ENCODE assay signal across 8 cellular contexts in genomic region chr5:100903036-100903887, GRCh38. TPM values are rescaled to one million over a fixed set of nuclear protein-coding genes. Genes with fewer than 3 reads are reported as not detected.
A peak's percentile ranks its signal among the peaks of the same experiment; 100 is the strongest.
DNase-seq lines count a peak whose midpoint lies in the region; ATAC-seq and TF ChIP-seq lines count a peak whose summit lies in the region.

Gene ST8SIA4, minus strand, starts transcription at chr5:100903282. Its CDS starts 327 bp downstream, at chr5:100902955.

- WGBS in HUES64: 51% methylated on average over 44 of the region's 45 CpGs
- WGBS in stomach, 5 donors: 1 to 2% (median 2%) methylated on average over 25 to 45 of the region's 45 CpGs

- POLR2A ChIA-PET in CD4-positive, alpha-beta memory T cell (lab: Charles Lee; ENCODE audit: partially characterized antibody): interaction anchor here (0.7 to 8.7 kb wide), 32 partner anchors 9 to 1974 kb away, joined by 3 to 208 read pairs (median 4); partner anchors contain the start of genes CHD1 and FAM174A

- H3K4me3 Mint-ChIP-seq in CD4-positive, alpha-beta memory T cell: peak within 1 kb of the TSS; percentile 89 to 100 (median 96)
- peak within 1 kb of the TSS; percentile 97 for H3K4me3 Mint-ChIP-seq in activated T-helper 2 cell treated with anti-CD3 and anti-CD28 coated beads, Interferon-gamma antibody, Interleukin-2, Interleukin-4, amounts not matched to agents 10 μg/mL and 5 μg/mL and 100 μg/mL, durations not matched to agents 14 hours and 24 hours and 36 hours (ENCODE audit: low read depth)
- H3K4me3 Mint-ChIP-seq in neural progenitor cell: peak within 1 kb of the TSS; percentile 95

- DNase-seq in CD4-positive, alpha-beta memory T cell: peak; percentile 86 to 97 (median 89)
- DNase-seq in RPMI7951 (ENCODE audit: low read depth): peak; percentile 20
- peak; percentile 92 for DNase-seq in activated T-helper 2 cell treated with anti-CD3 and anti-CD28 coated beads, Interferon-gamma antibody, Interleukin-2, Interleukin-4, amounts not matched to agents 10 μg/mL and 5 μg/mL and 100 μg/mL, durations not matched to agents 14 hours and 24 hours and 36 hours (ENCODE audit: low spot score)
- DNase-seq in foreskin keratinocyte: peak; percentile 30 to 61
- DNase-seq in neural progenitor cell (ENCODE audit: low spot score): peak; percentile 91
- peak; percentile 81 for DNase-seq in stomach

- H3K9me3 Mint-ChIP-seq in CD4-positive, alpha-beta memory T cell: peaks cover 0 to 4% (median 0%) of the 10 kb centered on the region in 8 donors
- no peaks in the 10 kb centered on the region for H3K9me3 Mint-ChIP-seq in activated T-helper 2 cell treated with anti-CD3 and anti-CD28 coated beads, Interferon-gamma antibody, Interleukin-2, Interleukin-4, amounts not matched to agents 10 μg/mL and 5 μg/mL and 100 μg/mL, durations not matched to agents 14 hours and 24 hours and 36 hours
- H3K9me3 Mint-ChIP-seq in neural progenitor cell: peaks cover 2% of the 10 kb centered on the region

- H3K4me1 Mint-ChIP-seq in CD4-positive, alpha-beta memory T cell: peaks cover 26 to 70% (median 42%) of the 10 kb centered on the region in 4 donors
- H3K4me1 Mint-ChIP-seq in activated T-helper 2 cell treated with anti-CD3 and anti-CD28 coated beads, Interferon-gamma antibody, Interleukin-2, Interleukin-4, amounts not matched to agents 10 μg/mL and 5 μg/mL and 100 μg/mL, durations not matched to agents 14 hours and 24 hours and 36 hours (ENCODE audit: low read depth): peaks cover 41% of the 10 kb centered on the region
- peaks cover 31% of the 10 kb centered on the region for H3K4me1 Mint-ChIP-seq in neural progenitor cell

- no peaks in the 10 kb centered on the region for H3K79me2 ChIP-seq in neural progenitor cell (ENCODE audit: low read depth)

- H2AFZ ChIP-seq in neural progenitor cell (replicated peaks): peak within 1 kb of the TSS; percentile 77

- no peaks in the 10 kb centered on the region for H3K9me3 ChIP-seq in CD4-positive, alpha-beta memory T cell (ENCODE audit: control insufficient read depth in 1 of 2, low read length in 2 of 2)
- H3K9me3 ChIP-seq in HUES64 (ENCODE audit: insufficient read depth, low read depth, low read length): no peaks in the 10 kb centered on the region
- H3K9me3 ChIP-seq in neural progenitor cell (ENCODE audit: low read depth): no peaks in the 10 kb centered on the region
- no peaks in the 10 kb centered on the region for H3K9me3 ChIP-seq in stomach

- no peaks in the 10 kb centered on the region for H4K20me1 ChIP-seq in neural progenitor cell (ENCODE audit: low read depth)

- H3F3A ChIP-seq in neural progenitor cell (ENCODE audit: low read depth): peaks cover 22% of the 10 kb centered on the region

- no peaks in the 10 kb centered on the region for H3K27me3 Mint-ChIP-seq in CD4-positive, alpha-beta memory T cell
- H3K27me3 Mint-ChIP-seq in activated T-helper 2 cell treated with anti-CD3 and anti-CD28 coated beads, Interferon-gamma antibody, Interleukin-2, Interleukin-4, amounts not matched to agents 10 μg/mL and 5 μg/mL and 100 μg/mL, durations not matched to agents 14 hours and 24 hours and 36 hours (ENCODE audit: low read depth): no peaks in the 10 kb centered on the region
- peaks cover 8% of the 10 kb centered on the region for H3K27me3 Mint-ChIP-seq in neural progenitor cell (ENCODE audit: insufficient read depth, low read depth)

- no peak for TF ChIP-seq CTCF in foreskin keratinocyte (conservative IDR thresholded peaks at IDR 0.05)
- no peak for TF ChIP-seq CTCF in neural progenitor cell (IDR thresholded peaks at IDR 0.05)
- TF ChIP-seq CTCF in stomach (IDR thresholded peaks at IDR 0.05): no peak

- H3K4me2 ChIP-seq in neural progenitor cell: peak within 1 kb of the TSS; percentile 94

- TF ChIP-seq EP300 in stomach (IDR thresholded peaks at IDR 0.05): no peak

- H3K4me3 ChIP-seq in CD4-positive, alpha-beta memory T cell (ENCODE audit: low read length in 2 of 2): peak within 1 kb of the TSS; percentile 88 to 89
- H3K4me3 ChIP-seq in HUES64 (ENCODE audit: low read length) (peak within 1 kb of the TSS; percentile 72), neural progenitor cell (peak within 1 kb of the TSS; percentile 63), stomach (peak within 1 kb of the TSS; percentile 42 to 55 (median 52))

- H3K27me3 ChIP-seq in CD4-positive, alpha-beta memory T cell (ENCODE audit: insufficient read depth, low read length): no peaks in the 10 kb centered on the region
- H3K27me3 ChIP-seq in HUES64 (ENCODE audit: insufficient read depth, low read length) (peaks cover 81% of the 10 kb centered on the region), foreskin keratinocyte (no peaks in the 10 kb centered on the region), neural progenitor cell (peaks cover 98% of the 10 kb centered on the region), stomach (peaks cover 2 to 55% (median 12%) of the 10 kb centered on the region in 3 donors)

- intact Hi-C loops in CD4-positive, alpha-beta memory T cell (cut with micrococcal nuclease): loop anchor here (1.0 to 5.0 kb wide), 5 partner anchors 50 to 1974 kb away; partner anchors contain the start of gene CHD1
- intact Hi-C loops in activated T-helper 2 cell treated with anti-CD3 and anti-CD28 coated beads, Interferon-gamma antibody, Interleukin-2, Interleukin-4, amounts not matched to agents 10 μg/mL and 5 μg/mL and 100 μg/mL, durations not matched to agents 14 hours and 24 hours and 36 hours (cut with micrococcal nuclease): loop anchor here (2.0 to 5.0 kb wide), 2 partner anchors 281 to 368 kb away; partner anchors contain the start of gene FAM174A
- intact Hi-C loops in stomach (cut with DNase I; ENCODE audit: low total_unique reads): no loop called here

- peaks cover 0 to 40% of the 10 kb centered on the region in 2 donors for H3K36me3 Mint-ChIP-seq in CD4-positive, alpha-beta memory T cell
- peaks cover 46% of the 10 kb centered on the region for H3K36me3 Mint-ChIP-seq in activated T-helper 2 cell treated with anti-CD3 and anti-CD28 coated beads, Interferon-gamma antibody, Interleukin-2, Interleukin-4, amounts not matched to agents 10 μg/mL and 5 μg/mL and 100 μg/mL, durations not matched to agents 14 hours and 24 hours and 36 hours (ENCODE audit: low read depth)
- peaks cover 8% of the 10 kb centered on the region for H3K36me3 Mint-ChIP-seq in neural progenitor cell

- H3K9ac ChIP-seq in HUES64 (ENCODE audit: low read depth, low read length) (no peak within 1 kb of the TSS), neural progenitor cell (no peak within 1 kb of the TSS)

- peaks cover 35% of the 10 kb centered on the region for H3K4me1 ChIP-seq in CD4-positive, alpha-beta memory T cell (ENCODE audit: insufficient read depth, low read length)
- H3K4me1 ChIP-seq in HUES64 (ENCODE audit: insufficient read depth, low read length): peaks cover 16% of the 10 kb centered on the region
- H3K4me1 ChIP-seq in foreskin keratinocyte: no peaks in the 10 kb centered on the region
- H3K4me1 ChIP-seq in neural progenitor cell: peaks cover 7% of the 10 kb centered on the region
- peaks cover 0 to 45% (median 23%) of the 10 kb centered on the region in 4 donors for H3K4me1 ChIP-seq in stomach

- ATAC-seq in GM21367 (IDR thresholded peaks at IDR 0.05; ENCODE audit: unreplicated experiment) (peak; percentile 65), foreskin keratinocyte (peak; percentile 87)

- H3K27ac ChIP-seq in CD4-positive, alpha-beta memory T cell (ENCODE audit: low read depth, low read length): peak within 1 kb of the TSS; percentile 91
- H3K27ac ChIP-seq in HUES64 (ENCODE audit: low read depth, low read length) (no peak within 1 kb of the TSS), foreskin keratinocyte (no peak within 1 kb of the TSS), neural progenitor cell (no peak within 1 kb of the TSS), stomach (peak within 1 kb of the TSS; percentile 56 to 85 (median 76))

- H3K27ac Mint-ChIP-seq in CD4-positive, alpha-beta memory T cell: peak within 1 kb of the TSS; percentile 97 to 98 (median 98)
- peak within 1 kb of the TSS; percentile 97 for H3K27ac Mint-ChIP-seq in activated T-helper 2 cell treated with anti-CD3 and anti-CD28 coated beads, Interferon-gamma antibody, Interleukin-2, Interleukin-4, amounts not matched to agents 10 μg/mL and 5 μg/mL and 100 μg/mL, durations not matched to agents 14 hours and 24 hours and 36 hours
- H3K27ac Mint-ChIP-seq in neural progenitor cell: peak within 1 kb of the TSS; percentile 93

- CTCF ChIA-PET in CD4-positive, alpha-beta memory T cell (lab: Charles Lee; ENCODE audit: partially characterized antibody): interaction anchor here (0.7 to 5.3 kb wide), 18 partner anchors 9 to 368 kb away, joined by 3 to 57 read pairs (median 5); partner anchors contain the start of gene FAM174A

- no peak for TF ChIP-seq POLR2A in stomach (IDR thresholded peaks at IDR 0.05)

- no peaks in the 10 kb centered on the region for H3K36me3 ChIP-seq in CD4-positive, alpha-beta memory T cell (ENCODE audit: insufficient read depth, low read length)
- H3K36me3 ChIP-seq in HUES64 (ENCODE audit: insufficient read depth, low read length) (no peaks in the 10 kb centered on the region), neural progenitor cell (no peaks in the 10 kb centered on the region), stomach (no peaks in the 10 kb centered on the region)

RNA-seq across cellular contexts. Expression of gene ST8SIA4, which starts in this region (rescaled TPM):
- total RNA-seq in CD4-positive, alpha-beta memory T cell: 10 to 100 TPM; 27.7 to 28.7 TPM
- polyA plus RNA-seq in CD4-positive, alpha-beta memory T cell: 10 to 100 TPM; 10.7 to 14.3 TPM
- 1.3 TPM for polyA plus RNA-seq in HUES64 (2013, experiment 1 of 2)
- polyA plus RNA-seq in HUES64 (2013, experiment 2 of 2): 1.9 TPM
- 0.36 and 0.39 TPM in 2 replicates for total RNA-seq in RPMI7951 (2014; rRNA removed; shearing (Covaris generic))
- total RNA-seq in activated T-helper 2 cell treated with anti-CD3 and anti-CD28 coated beads, Interferon-gamma antibody, Interleukin-2, Interleukin-4, amounts not matched to agents 10 μg/mL and 5 μg/mL and 100 μg/mL, durations not matched to agents 14 hours and 24 hours and 36 hours: 79.1 and 82.3 TPM in 2 replicates
- total RNA-seq in foreskin keratinocyte: 0.63 and 0.92 TPM in 2 replicates
- 0.21 and 0.29 TPM in 2 replicates for polyA plus RNA-seq in foreskin keratinocyte
- total RNA-seq in neural progenitor cell (ENCODE audit: low replicate concordance): 0.71 and 0.84 TPM in 2 replicates
- total RNA-seq in stomach: 1 to 10 TPM in 4 of 5 donors, under 1 TPM in 1; 0.29 to 7.7 (median 2.9) TPM
- polyA plus RNA-seq in stomach: 1 to 10 TPM in 1 of 3 donors, under 1 TPM in 2; 0.38 to 1.1 (median 0.44) TPM

Comparison
In these comparisons a context has a peak if more than half of its experiments do, and no peak if none do; other contexts are left out.
1. Peak in DNase-seq in RPMI7951; RNA of the gene not detected or under 1 TPM.
2. Peak in DNase-seq and ATAC-seq in foreskin keratinocyte; RNA of the gene not detected or under 1 TPM.
3. Peak in DNase-seq, H3K4me3 ChIP-seq and H3K4me2 ChIP-seq in neural progenitor cell; RNA of the gene not detected or under 1 TPM.
4. DNase-seq: peak in every context shown above with its lines; median percentile 92 in activated T-helper 2 cell treated with anti-CD3 and anti-CD28 coated beads, Interferon-gamma antibody, Interleukin-2, Interleukin-4, amounts not matched to agents 10 μg/mL and 5 μg/mL and 100 μg/mL, durations not matched to agents 14 hours and 24 hours and 36 hours; 91 in neural progenitor cell; 89 in CD4-positive, alpha-beta memory T cell; 81 in stomach; 46 in foreskin keratinocyte; 20 in RPMI7951.
5. H3K27ac ChIP-seq: peak in CD4-positive, alpha-beta memory T cell (single experiment) and stomach (5 of 5); none in HUES64 (single experiment), foreskin keratinocyte (single experiment) and neural progenitor cell (single experiment).
6. Peak in every context shown above with its lines, with median percentiles within 50 percentile points of each other: H3K4me3 ChIP-seq, H3K27ac Mint-ChIP-seq and H3K4me3 Mint-ChIP-seq.